26 cellular contexts compared by ENCODE assay signal in the genomic region with DNA sequence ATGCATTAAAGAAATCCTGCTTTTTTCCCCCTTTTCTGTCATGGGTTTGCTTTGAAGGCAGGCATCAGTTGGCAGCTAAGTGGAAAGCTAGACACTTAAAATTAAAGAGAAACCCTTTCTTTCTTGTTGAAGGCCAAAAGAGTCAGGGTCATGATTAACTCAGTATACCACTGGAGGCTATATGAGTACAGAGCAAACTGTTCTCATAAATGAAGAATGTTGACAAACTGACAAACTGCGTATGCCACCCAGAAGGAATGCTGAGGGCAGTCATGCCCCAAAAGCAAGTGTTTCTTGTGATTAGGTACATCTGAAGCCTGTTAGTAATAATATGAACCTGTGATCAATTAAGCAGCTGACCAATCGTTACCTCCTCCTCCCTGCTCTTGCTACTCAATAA. TPM values are rescaled to one million over a fixed set of nuclear protein-coding genes. Genes with fewer than 3 reads are reported as not detected.
"Had no signal": no experiment of that assay in that cellular context is flagged by ENCODE, and none has a peak within 500 bp of the region (broad histone marks: within the 10 kb centered on the region; RNA-seq: fewer than 3 reads in every experiment).

No MANE protein-coding gene starts in this region.

- H3K27ac ChIP-seq: esophagus squamous epithelium, gastrocnemius medialis, hepatocyte, left lung, prostate gland, sigmoid colon, stomach had no signal

- H3K4me1 ChIP-seq: esophagus squamous epithelium, gastrocnemius medialis, left lung, prostate gland, sigmoid colon, stomach, thyroid gland had no signal

- H3K36me3 ChIP-seq: esophagus squamous epithelium, gastrocnemius medialis, left lung, prostate gland, sigmoid colon, stomach, thyroid gland had no signal

- H3K9me3 ChIP-seq: esophagus squamous epithelium, gastrocnemius medialis, mucosa of descending colon, prostate gland, sigmoid colon, stomach, thyroid gland had no signal

- DNase-seq: effector CD8-positive, alpha-beta T cell; endodermal cell; erythroblast; esophagus squamous epithelium; gastrocnemius medialis; head of caudate nucleus; kidney; left cardiac atrium; left lung; mesenchymal stem cell; mucosa of descending colon; naive B cell; right cardiac atrium; sigmoid colon; stimulated activated CD4-positive, alpha-beta T cell treated with anti-CD3 and anti-CD28 coated beads, Interleukin-2, amount 100 ng/mL, for 24 hours; stimulated activated CD4-positive, alpha-beta T cell treated with anti-CD3 and anti-CD28 coated beads, Interleukin-4, amount 100 ng/mL, for 24 hours; stimulated activated naive CD4-positive, alpha-beta T cell treated with Interleukin-2 at 50 U/mL for 16 hours; stomach had no signal

- H3K27me3 ChIP-seq: esophagus squamous epithelium, gastrocnemius medialis, hepatocyte, left lung, sigmoid colon, stomach, thyroid gland had no signal

- H3K4me3 ChIP-seq: esophagus squamous epithelium, gastrocnemius medialis, hepatocyte, left lung, mucosa of descending colon, prostate gland, sigmoid colon, stomach, thyroid gland had no signal

- ATAC-seq: gastrocnemius medialis; left cardiac atrium; left lung; mucosa of descending colon; natural killer cell treated with Interleukin-12 subunit alpha and Interleukin-12 subunit beta and Interleukin-15 and Interleukin-18, amount 100 ng/mL, for 72 hours; right cardiac atrium; stimulated activated effector memory CD8-positive, alpha-beta T cell treated with anti-CD3 and anti-CD28 coated beads, Interleukin-12 subunit alpha, Interleukin-12 subunit beta, amount 100 ng/mL, for 72 hours had no signal

- H2AFZ ChIP-seq: hepatocyte had no signal

- H3K4me2 ChIP-seq: hepatocyte had no signal

- H3K79me2 ChIP-seq: hepatocyte had no signal

RNA-seq across cellular contexts. Expression of a gene that starts 43.6 kb away (rescaled TPM):
- total RNA-seq: glomerular endothelial cell; lung microvascular endothelial cell; natural killer cell treated with Interleukin-12 subunit alpha and Interleukin-12 subunit beta and Interleukin-15 and Interleukin-18, amount 100 ng/mL, for 72 hours; neural crest cell had no signal
- polyA plus RNA-seq: stomach had no signal
